ENCODE assay signal across 23 cellular contexts in genomic region chr12:54405106-54405505, GRCh38. TPM values are rescaled to one million over a fixed set of nuclear protein-coding genes. Genes with fewer than 3 reads are reported as not detected.
A peak's percentile ranks its signal among the peaks of the same experiment; 100 is the strongest.
DNase-seq lines count a peak whose midpoint lies in the region; ATAC-seq and TF ChIP-seq lines count a peak whose summit lies in the region.
"Had no signal": no experiment of that assay in that cellular context is flagged by ENCODE, and none has a peak within 500 bp of the region (broad histone marks: within the 10 kb centered on the region; RNA-seq: fewer than 3 reads in every experiment).

No MANE protein-coding gene starts in this region.

- H3K36me3 Mint-ChIP-seq in activated naive CD4-positive, alpha-beta T cell treated with anti-CD3 and anti-CD28 coated beads, Interleukin-2, amount 50 U/mL, for 24 hours, result peaks cover 10% of the 10 kb centered on the region
- H3K36me3 Mint-ChIP-seq in T-helper 17 cell (ENCODE audit: low read depth) (peaks cover 25% of the 10 kb centered on the region), immature natural killer cell (peaks cover 22 to 67% (median 37%) of the 10 kb centered on the region in 3 donors)

- peaks cover 45% of the 10 kb centered on the region for H3K4me1 Mint-ChIP-seq in activated naive CD4-positive, alpha-beta T cell treated with anti-CD3 and anti-CD28 coated beads, Interleukin-2, amount 50 U/mL, for 24 hours
- H3K4me1 Mint-ChIP-seq in T-helper 17 cell (peaks cover 24% of the 10 kb centered on the region), immature natural killer cell (peaks cover 30 to 40% of the 10 kb centered on the region in 2 donors)

- no peaks in the 10 kb centered on the region for H3K27me3 ChIP-seq in tibial artery
- H3K27me3 ChIP-seq: adrenal gland, neutrophil, SJSA1, upper lobe of left lung had no signal

- peak overlapping the region; percentile 68 to 93 for H3K27ac ChIP-seq in tibial artery
- H3K27ac ChIP-seq: psoas muscle, SJSA1 had no signal

- H3K9me3 ChIP-seq in T-helper 17 cell (ENCODE audit: control insufficient read depth, low read length, poor library complexity, severe bottlenecking) (no peaks in the 10 kb centered on the region), tibial artery (no peaks in the 10 kb centered on the region)
- H3K9me3 ChIP-seq: adrenal gland, BE2C, neutrophil, psoas muscle, SJSA1, upper lobe of left lung had no signal

- H3K9me3 Mint-ChIP-seq in activated naive CD4-positive, alpha-beta T cell treated with anti-CD3 and anti-CD28 coated beads, Interleukin-2, amount 50 U/mL, for 24 hours, result no peaks in the 10 kb centered on the region
- no peaks in the 10 kb centered on the region for H3K9me3 Mint-ChIP-seq in immature natural killer cell
- H3K9me3 Mint-ChIP-seq: T-helper 1 cell treated with Interleukin-12 subunit alpha and Interleukin-12 subunit beta and Interleukin-4 antibody, amounts not matched to agents 30 μg/mL and 1 μg/mL, for 36 hours had no signal

- ATAC-seq in T-helper 17 cell (no peak), HG02798 (IDR thresholded peaks at IDR 0.05; ENCODE audit: poor library complexity, unreplicated experiment) (no peak), HG03571 (IDR thresholded peaks at IDR 0.05; ENCODE audit: unreplicated experiment) (no peak)

- peaks cover 0 to 61% (median 36%) of the 10 kb centered on the region in 4 donors for H3K4me1 ChIP-seq in tibial artery
- H3K4me1 ChIP-seq: adrenal gland, BE2C, psoas muscle, SJSA1 had no signal

- H3K27me3 Mint-ChIP-seq in activated naive CD4-positive, alpha-beta T cell treated with anti-CD3 and anti-CD28 coated beads, Interleukin-2, amount 50 U/mL, for 24 hours, result no peaks in the 10 kb centered on the region
- H3K27me3 Mint-ChIP-seq in T-helper 17 cell (no peaks in the 10 kb centered on the region), immature natural killer cell (ENCODE audit: low read depth in 3 of 3) (peaks cover 0 to 7% (median 0%) of the 10 kb centered on the region in 3 donors)

- no peak for TF ChIP-seq CTCF in tibial artery (IDR thresholded peaks at IDR 0.05)

- no peak overlapping the region for H3K4me3 ChIP-seq in tibial artery
- H3K4me3 ChIP-seq: adrenal gland, psoas muscle, SJSA1, upper lobe of left lung had no signal

- intact Hi-C loops in tibial artery (cut with DNase I; ENCODE audit: low total_unique reads), result no loop called here

- peaks cover 100% of the 10 kb centered on the region in 3 donors for H3K36me3 ChIP-seq in tibial artery
- H3K36me3 ChIP-seq: BE2C had no signal

- peak overlapping the region; percentile 5 for H3K27ac Mint-ChIP-seq in activated naive CD4-positive, alpha-beta T cell treated with anti-CD3 and anti-CD28 coated beads, Interleukin-2, amount 50 U/mL, for 24 hours
- H3K27ac Mint-ChIP-seq in T-helper 17 cell (peak overlapping the region; percentile 92), immature natural killer cell (peak overlapping the region; percentile 85 to 97 (median 93))
- H3K27ac Mint-ChIP-seq: T-helper 1 cell treated with Interleukin-12 subunit alpha and Interleukin-12 subunit beta and Interleukin-4 antibody, amounts not matched to agents 30 μg/mL and 1 μg/mL, for 36 hours had no signal

- no peak for DNase-seq in activated naive CD4-positive, alpha-beta T cell treated with anti-CD3 and anti-CD28 coated beads, Interleukin-2, amount 50 U/mL, for 16 hours
- DNase-seq in T-helper 17 cell (no peak), immature natural killer cell (no peak), tibial artery (no peak), GM03348 (ENCODE audit: low spot score) (no peak)
- DNase-seq: NCI-H1436 treated with DMSO at 0.1 percent for 48 hours, NCI-H526 treated with DMSO at 0.1 percent for 48 hours, upper lobe of left lung had no signal

- H3K4me3 Mint-ChIP-seq in activated naive CD4-positive, alpha-beta T cell treated with anti-CD3 and anti-CD28 coated beads, Interleukin-2, amount 50 U/mL, for 24 hours, result no peak overlapping the region
- H3K4me3 Mint-ChIP-seq in T-helper 17 cell, result no peak overlapping the region
- H3K4me3 Mint-ChIP-seq in immature natural killer cell, result no peak overlapping the region
- H3K4me3 Mint-ChIP-seq: T-helper 1 cell treated with Interleukin-12 subunit alpha and Interleukin-12 subunit beta and Interleukin-4 antibody, amounts not matched to agents 30 μg/mL and 1 μg/mL, for 36 hours had no signal

RNA-seq across cellular contexts. Expression of gene ITGA5, which starts 14.0 kb away (rescaled TPM):
- 10 to 100 TPM; 61.6 to 71.4 TPM for total RNA-seq in T-helper 17 cell
- 100 to 1,000 TPM in 1 of 3 donors, 10 to 100 TPM in 2; 26.2 to 119 (median 65.5) TPM for polyA plus RNA-seq in immature natural killer cell

RNA-seq across cellular contexts. Expression of gene ZNF385A, which starts 20.6 kb away (rescaled TPM):
- 1 to 10 TPM; 3.4 to 5.7 TPM for total RNA-seq in T-helper 17 cell
- 1 to 10 TPM; 1.8 to 2.7 (median 2.2) TPM for polyA plus RNA-seq in immature natural killer cell

RNA-seq across cellular contexts. Expression of gene GPR84, which starts 40.8 kb away (rescaled TPM):
- total RNA-seq in T-helper 17 cell, result under 1 TPM; 0.57 to 0.99 TPM
- polyA plus RNA-seq in immature natural killer cell, result not detected
- total RNA-seq: A673, Calu3, Daoy, fibroblast of lung, H7, SJSA1, skeletal muscle tissue had no signal

Comparison
In these comparisons a context has a peak if more than half of its experiments do, and no peak if none do; other contexts are left out.
1. H3K27ac Mint-ChIP-seq: peak in every context shown above with its lines; median percentile 93 in immature natural killer cell; 92 in T-helper 17 cell; 5 in activated naive CD4-positive, alpha-beta T cell treated with anti-CD3 and anti-CD28 coated beads, Interleukin-2, amount 50 U/mL, for 24 hours.